8 cellular contexts compared by ENCODE assay signal in the genomic region with DNA sequence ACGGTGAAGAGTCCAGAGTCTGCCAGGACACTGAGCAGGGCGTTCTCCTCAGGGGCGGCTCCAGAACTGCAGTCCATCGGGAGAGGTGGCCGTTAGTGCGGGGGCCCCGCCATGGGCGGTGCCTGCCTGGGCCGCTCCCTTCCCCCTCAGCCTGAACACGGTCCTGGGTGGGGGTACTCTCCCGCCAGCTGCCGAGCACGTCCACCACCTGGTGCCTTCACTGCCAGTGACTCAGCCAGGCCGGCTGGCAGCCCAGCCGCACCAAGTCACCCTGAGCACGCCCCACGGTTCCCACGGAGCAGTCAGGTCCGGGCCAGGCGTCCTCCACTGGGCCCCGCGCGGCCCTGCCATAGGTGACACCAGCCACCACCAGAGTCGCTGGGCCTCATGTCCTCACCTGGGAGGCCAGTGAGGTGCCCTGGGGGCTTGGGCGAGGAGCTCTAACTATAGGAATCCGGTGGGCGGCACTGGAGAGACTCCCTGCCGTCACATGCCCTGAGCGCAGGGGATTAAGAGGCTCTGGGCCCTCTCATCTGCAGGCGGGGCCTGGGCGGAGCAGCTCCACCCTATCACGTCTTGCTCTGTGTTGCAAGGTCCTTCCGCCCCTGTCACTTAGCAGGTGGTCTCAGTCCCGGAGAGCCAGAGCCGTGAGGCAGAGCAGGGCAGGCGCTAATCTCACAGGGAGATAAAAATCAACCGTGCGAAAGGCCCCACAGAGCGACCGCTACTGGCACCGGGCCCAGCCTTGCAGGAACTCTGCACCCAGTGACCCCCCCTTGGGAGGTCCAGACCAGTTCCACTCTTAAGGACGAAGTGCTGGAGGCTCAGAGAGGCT. TPM values are rescaled to one million over a fixed set of nuclear protein-coding genes. Genes with fewer than 3 reads are reported as not detected.
DNase-seq lines count a peak whose midpoint lies in the region; ATAC-seq, FAIRE-seq and TF ChIP-seq lines count a peak whose summit lies in the region.
"Had no signal": no experiment of that assay in that cellular context is flagged by ENCODE, and none has a peak within 500 bp of the region (broad histone marks: within the 10 kb centered on the region; RNA-seq: fewer than 3 reads in every experiment).

No MANE protein-coding gene starts in this region.

- H4K20me1 ChIP-seq in keratinocyte (ENCODE audit: control insufficient read depth, extremely low read depth, insufficient read depth, low read length) = peaks cover 52% of the 10 kb centered on the region

- H3K27me3 Mint-ChIP-seq in activated naive CD8-positive, alpha-beta T cell treated with anti-CD3 and anti-CD28 coated beads, Interleukin-2, amount 50 U/mL, for 24 hours = no peaks in the 10 kb centered on the region

- 16 to 30% (median 25%) methylated on average over 24 to 42 of the region's 42 CpGs for WGBS in stomach, 5 donors

- H3K36me3 ChIP-seq in keratinocyte (ENCODE audit: control insufficient read depth in 2 of 2, extremely low read depth in 1 of 2, insufficient read depth in 2 of 2, low read length in 2 of 2) (peaks cover 11 to 12% of the 10 kb centered on the region in 2 experiments), stomach (peaks cover 0 to 5% (median 0%) of the 10 kb centered on the region in 4 donors)

- H3K4me3 ChIP-seq in NB4 (ENCODE audit: low read depth, low read length) = peak overlapping the region; percentile 46
- peak overlapping the region in 2 of 3 experiments; percentile 37 to 38 for H3K4me3 ChIP-seq in keratinocyte (ENCODE audit: control insufficient read depth in 2 of 3, extremely low read depth in 1 of 3, insufficient read depth in 2 of 3, low read depth in 1 of 3, low read length in 3 of 3)
- peak overlapping the region; percentile 17 to 30 (median 22) for H3K4me3 ChIP-seq in stomach

- peaks cover 33% of the 10 kb centered on the region for H3K4me1 Mint-ChIP-seq in activated naive CD8-positive, alpha-beta T cell treated with anti-CD3 and anti-CD28 coated beads, Interleukin-2, amount 50 U/mL, for 24 hours

- no peaks in the 10 kb centered on the region for H3K9me3 ChIP-seq in keratinocyte (ENCODE audit: control insufficient read depth, low read depth, low read length)
- H3K9me3 ChIP-seq in stomach = no peaks in the 10 kb centered on the region

- TF ChIP-seq POLR2A in NB4 (IDR thresholded peaks at IDR 0.05; ENCODE audit: extremely low read depth, insufficient read length) (peak; percentile 36), stomach (IDR thresholded peaks at IDR 0.05) (no peak)

- dilution Hi-C loops in keratinocyte (cut with MboI; ENCODE audit: extremely low pct_ligation_motif_present, low sequenced_read_pairs) = loop anchor here (25.0 kb wide), 1 partner anchor 108 kb away; the partner anchor contains the start of genes CYBA and MVD

- no peaks in the 10 kb centered on the region for H3K27me3 ChIP-seq in keratinocyte (ENCODE audit: control insufficient read depth, extremely low read depth, insufficient read depth, low read length)
- H3K27me3 ChIP-seq in stomach = no peaks in the 10 kb centered on the region

- ATAC-seq in GM18868 (IDR thresholded peaks at IDR 0.05; ENCODE audit: unreplicated experiment) (peak; percentile 66), GM18858 (IDR thresholded peaks at IDR 0.05; ENCODE audit: unreplicated experiment) (no peak)
- ATAC-seq in activated naive CD8-positive, alpha-beta T cell treated with anti-CD3 and anti-CD28 coated beads, Interleukin-2, amount 50 U/mL, for 24 hours = peak; percentile 60

- H3K36me3 Mint-ChIP-seq in activated naive CD8-positive, alpha-beta T cell treated with anti-CD3 and anti-CD28 coated beads, Interleukin-2, amount 50 U/mL, for 24 hours (ENCODE audit: low read depth) = no peaks in the 10 kb centered on the region

- H3K9me1 ChIP-seq in keratinocyte (ENCODE audit: control insufficient read depth, extremely low read depth, insufficient read depth, low read length) = peaks cover 6% of the 10 kb centered on the region

- no peak overlapping the region for H2AFZ ChIP-seq in keratinocyte (ENCODE audit: control insufficient read depth, low read length)

- H3K4me1 ChIP-seq in keratinocyte (ENCODE audit: control insufficient read depth, extremely low read depth, insufficient read depth, low read length) (peaks cover 33% of the 10 kb centered on the region), stomach (peaks cover 76 to 98% (median 87%) of the 10 kb centered on the region in 4 donors)

- H3K9me3 Mint-ChIP-seq in activated naive CD8-positive, alpha-beta T cell treated with anti-CD3 and anti-CD28 coated beads, Interleukin-2, amount 50 U/mL, for 24 hours = no peaks in the 10 kb centered on the region
- H3K9me3 Mint-ChIP-seq: T-helper 1 cell treated with Interleukin-12 subunit alpha and Interleukin-12 subunit beta and Interleukin-4 antibody, amounts not matched to agents 30 μg/mL and 1 μg/mL, for 36 hours had no signal

- peak overlapping the region; percentile 81 for H3K27ac ChIP-seq in keratinocyte (ENCODE audit: control insufficient read depth, insufficient read depth, low read length)
- peak overlapping the region in 4 of 5 donors; percentile 66 to 96 (median 76) for H3K27ac ChIP-seq in stomach

- H3K4me2 ChIP-seq in keratinocyte (ENCODE audit: control insufficient read depth, extremely low read depth, insufficient read depth, low read depth, low read length) = peak overlapping the region; percentile 81

- TF ChIP-seq CTCF in NB4 (IDR thresholded peaks at IDR 0.05; ENCODE audit: low read depth, low read length) (no peak), keratinocyte (optimal IDR thresholded peaks at IDR 0.05 in 1 of 3, IDR thresholded peaks at IDR 0.05 in 1 of 3, conservative IDR thresholded peaks at IDR 0.05 in 1 of 3; ENCODE audit: extremely low read depth in 1 of 3, insufficient read depth in 2 of 3, low read length in 3 of 3) (no peak), stomach (IDR thresholded peaks at IDR 0.05) (no peak)

- no peak for TF ChIP-seq EP300 in stomach (IDR thresholded peaks at IDR 0.05)

- DNase-seq in NB4 (ENCODE audit: low read depth) (peak; percentile 99), keratinocyte (ENCODE audit: low read depth, low spot score) (peak; percentile 49), stomach (peak; percentile 40)
- peak; percentile 43 for DNase-seq in activated naive CD8-positive, alpha-beta T cell treated with anti-CD3 and anti-CD28 coated beads, Interleukin-2, amount 50 U/mL, for 24 hours
- no peak for DNase-seq in stimulated activated CD4-positive, alpha-beta T cell treated with anti-CD3 and anti-CD28 coated beads, Interleukin-12 subunit alpha, Interleukin-12 subunit beta, amount 100 ng/mL, for 4 hours

- peak overlapping the region; percentile 74 for H3K9ac ChIP-seq in keratinocyte (ENCODE audit: control insufficient read depth, extremely low read depth, insufficient read depth, low read length)

- intact Hi-C loops in stomach (cut with DNase I; ENCODE audit: low total_unique reads) = no loop called here

- no peak overlapping the region for H3K27ac Mint-ChIP-seq in activated naive CD8-positive, alpha-beta T cell treated with anti-CD3 and anti-CD28 coated beads, Interleukin-2, amount 50 U/mL, for 24 hours
- H3K27ac Mint-ChIP-seq: T-helper 1 cell treated with Interleukin-12 subunit alpha and Interleukin-12 subunit beta and Interleukin-4 antibody, amounts not matched to agents 30 μg/mL and 1 μg/mL, for 36 hours had no signal

- no peak overlapping the region for H3K4me3 Mint-ChIP-seq in activated naive CD8-positive, alpha-beta T cell treated with anti-CD3 and anti-CD28 coated beads, Interleukin-2, amount 50 U/mL, for 24 hours
- H3K4me3 Mint-ChIP-seq: T-helper 1 cell treated with Interleukin-12 subunit alpha and Interleukin-12 subunit beta and Interleukin-4 antibody, amounts not matched to agents 30 μg/mL and 1 μg/mL, for 36 hours had no signal

- no peak for FAIRE-seq in keratinocyte (lab: Jason Lieb, UNC)

- peaks cover 97% of the 10 kb centered on the region for H3K79me2 ChIP-seq in keratinocyte (ENCODE audit: control insufficient read depth, insufficient read depth, low read length)

RNA-seq across cellular contexts. Expression of gene PIEZO1, which starts 14.3 kb away (rescaled TPM):
- 62.8 to 136 TPM (median 120 TPM) in 3 replicates for polyA plus RNA-seq in keratinocyte
- 56.5 TPM for polyA plus RNA-seq in keratinocyte (2011; ENCODE audit: low read depth)
- polyA plus RNA-seq in keratinocyte (2011; cell fraction: cytosol; rRNA removed) = 29.9 and 72.0 TPM in 2 replicates
- 489 and 583 TPM in 2 replicates for polyA plus RNA-seq in keratinocyte (2011; cell fraction: nucleus; rRNA removed)
- polyA plus RNA-seq in keratinocyte (2012; ENCODE audit: low replicate concordance) = 161 and 179 TPM in 2 replicates
- polyA minus RNA-seq in keratinocyte = 202 to 895 TPM (median 206 TPM) in 3 replicates
- polyA minus RNA-seq in keratinocyte (2011; cell fraction: cytosol; rRNA and poly(A)+ RNA removed) = 161 TPM
- 459 and 543 TPM in 2 replicates for polyA minus RNA-seq in keratinocyte (2011; cell fraction: nucleus; rRNA and poly(A)+ RNA removed)
- total RNA-seq in stomach = 100 to 1,000 TPM in 4 of 5 donors, 10 to 100 TPM in 1; 81.7 to 171 (median 128) TPM
- polyA plus RNA-seq in stomach = 100 to 1,000 TPM in 1 of 3 donors, 10 to 100 TPM in 2; 43.7 to 153 (median 49.1) TPM

RNA-seq across cellular contexts. Expression of gene CDT1, which starts 32.9 kb away (rescaled TPM):
- 1.0 to 4.9 TPM (median 2.0 TPM) in 3 replicates for polyA plus RNA-seq in keratinocyte
- 0.10 TPM for polyA plus RNA-seq in keratinocyte (2011; ENCODE audit: low read depth)
- polyA plus RNA-seq in keratinocyte (2011; cell fraction: cytosol; rRNA removed) = 0.94 and 4.1 TPM in 2 replicates
- 0.60 and 1.0 TPM in 2 replicates for polyA plus RNA-seq in keratinocyte (2011; cell fraction: nucleus; rRNA removed)
- polyA plus RNA-seq in keratinocyte (2012; ENCODE audit: low replicate concordance) = 0.55 and 7.5 TPM in 2 replicates
- 0.30 to 9.4 TPM (median 4.0 TPM) in 3 replicates for polyA minus RNA-seq in keratinocyte
- polyA minus RNA-seq in keratinocyte (2011; cell fraction: cytosol; rRNA and poly(A)+ RNA removed) = 5.9 TPM
- 1.2 and 2.5 TPM in 2 replicates for polyA minus RNA-seq in keratinocyte (2011; cell fraction: nucleus; rRNA and poly(A)+ RNA removed)
- 100 to 1,000 TPM in 1 of 5 donors, 10 to 100 TPM in 1, 1 to 10 TPM in 3; 1.5 to 147 (median 8.7) TPM for total RNA-seq in stomach
- 1 to 10 TPM; 3.2 to 5.2 (median 4.1) TPM for polyA plus RNA-seq in stomach

RNA-seq across cellular contexts. Expression of gene APRT, which starts 41.1 kb away (rescaled TPM):
- polyA plus RNA-seq in keratinocyte (91.4 to 177 TPM (median 106 TPM) in 3 replicates), stomach (100 to 1,000 TPM; 224 to 250 (median 241) TPM)
- polyA plus RNA-seq in keratinocyte (2011; ENCODE audit: low read depth) = 25.2 TPM
- polyA plus RNA-seq in keratinocyte (2011; cell fraction: cytosol; rRNA removed) = 51.1 and 112 TPM in 2 replicates
- 49.9 and 72.8 TPM in 2 replicates for polyA plus RNA-seq in keratinocyte (2011; cell fraction: nucleus; rRNA removed)
- 135 and 217 TPM in 2 replicates for polyA plus RNA-seq in keratinocyte (2012; ENCODE audit: low replicate concordance)
- 26.0 to 61.0 TPM (median 48.4 TPM) in 3 replicates for polyA minus RNA-seq in keratinocyte
- polyA minus RNA-seq in keratinocyte (2011; cell fraction: cytosol; rRNA and poly(A)+ RNA removed) = 182 TPM
- 29.3 and 31.1 TPM in 2 replicates for polyA minus RNA-seq in keratinocyte (2011; cell fraction: nucleus; rRNA and poly(A)+ RNA removed)
- 100 to 1,000 TPM in 2 of 5 donors, 10 to 100 TPM in 3; 18.1 to 340 (median 85.3) TPM for total RNA-seq in stomach
